In the genomic region with DNA sequence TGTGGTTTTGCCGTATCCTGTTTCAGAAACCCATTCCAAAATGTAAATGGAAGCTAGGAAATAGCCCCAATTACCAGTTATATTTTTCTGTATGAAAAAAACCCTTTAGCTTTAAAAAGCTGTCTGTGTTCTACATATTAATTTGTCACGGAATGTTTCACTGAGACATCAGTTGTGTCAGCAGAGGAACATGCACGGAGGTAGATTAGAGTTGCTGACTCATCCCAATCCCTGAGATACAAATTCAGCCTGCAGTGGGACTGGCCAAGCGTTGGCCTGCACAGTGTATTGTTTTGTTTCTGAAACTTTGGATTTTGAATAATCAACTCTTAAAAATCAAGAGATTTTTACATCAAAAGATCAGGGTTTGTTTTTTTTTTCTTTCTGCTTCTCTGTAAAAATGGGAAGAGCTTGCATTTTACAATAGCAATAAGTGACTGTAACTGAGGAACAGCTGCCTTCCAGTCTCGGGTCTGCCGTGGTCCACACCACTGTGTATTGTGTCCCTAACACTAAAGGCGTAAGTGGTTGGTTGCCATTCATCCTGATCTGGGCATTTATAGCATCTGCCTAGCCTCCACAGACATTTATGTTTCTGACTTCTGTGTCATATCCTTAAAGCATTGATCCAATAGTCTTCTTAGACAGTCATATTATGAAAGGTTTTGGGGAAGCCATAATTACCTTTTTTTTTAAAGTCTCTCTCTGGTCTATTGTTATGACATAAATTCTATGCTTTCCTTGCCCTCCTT, we compare ENCODE assay signal across 9 cellular contexts.
DNase-seq lines count a peak whose midpoint lies in the region; ATAC-seq and TF ChIP-seq lines count a peak whose summit lies in the region.
"Had no signal": no experiment of that assay in that cellular context is flagged by ENCODE, and none has a peak within 500 bp of the region (broad histone marks: within the 10 kb centered on the region; RNA-seq: fewer than 3 reads in every experiment).

No MANE protein-coding gene starts in this region.

- H3K4me3 ChIP-seq in fibroblast of mammary gland (ENCODE audit: control insufficient read depth, low read depth, low read length) (no peak overlapping the region), coronary artery (no peak overlapping the region)

- H3K27ac ChIP-seq in coronary artery = no peak overlapping the region

- TF ChIP-seq CTCF in fibroblast of mammary gland (conservative IDR thresholded peaks at IDR 0.05; ENCODE audit: control insufficient read depth, insufficient read depth, low read depth, low read length) = no peak
- TF ChIP-seq CTCF in coronary artery (IDR thresholded peaks at IDR 0.05) = no peak

- ATAC-seq in GM19351 (IDR thresholded peaks at IDR 0.05; ENCODE audit: unreplicated experiment) (peak; percentile 82), HG03342 (IDR thresholded peaks at IDR 0.05; ENCODE audit: unreplicated experiment) (peak; percentile 70)

- peak; percentile 78 for DNase-seq in fibroblast of mammary gland (ENCODE audit: low read depth)
- peak; percentile 48 for DNase-seq in stromal cell of bone marrow (ENCODE audit: low read depth)
- no peak for DNase-seq in NCI-H2171 treated with DMSO at 0.1 percent for 48 hours (lab: John Stamatoyannopoulos, UW)
- no peak for DNase-seq in NCI-H2171 (lab: John Stamatoyannopoulos, UW)
- no peak for DNase-seq in coronary artery (ENCODE audit: low spot score)
- DNase-seq: activated CD4-positive, alpha-beta memory T cell treated with anti-CD3 and anti-CD28 coated beads, Interleukin-2, amount 10 ng/mL, durations not matched to agents 7 days and 5 days; NCI-H2029 treated with DMSO at 0.1 percent for 48 hours had no signal

Comparison
In these comparisons a context has a peak if more than half of its experiments do, and no peak if none do; other contexts are left out.
1. DNase-seq: peak in fibroblast of mammary gland (single experiment) and stromal cell of bone marrow (single experiment); none in NCI-H2171 treated with DMSO at 0.1 percent for 48 hours (single experiment), NCI-H2171 (single experiment) and coronary artery (single experiment).